ENCODE assay signal across 1 cellular context in the genomic region with DNA sequence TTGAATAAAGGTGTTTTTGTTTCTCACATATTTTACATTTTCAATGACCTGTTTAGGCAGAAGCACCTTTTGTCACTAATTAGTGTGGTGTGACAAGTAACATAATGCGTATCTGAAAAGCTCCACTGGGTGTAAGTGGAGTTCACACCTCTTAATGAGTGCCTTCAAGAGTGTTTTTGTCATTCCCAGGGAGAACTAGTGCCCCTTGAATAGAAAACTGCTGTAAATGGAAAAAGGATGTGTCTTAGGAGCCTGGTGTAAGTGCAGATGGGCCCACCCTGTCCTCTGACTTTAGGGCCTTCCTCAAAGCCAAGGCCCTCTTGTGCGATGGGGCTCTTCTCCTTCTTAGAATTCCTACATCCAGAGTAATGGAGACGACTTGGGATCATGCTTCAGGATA.
TF ChIP-seq lines count a peak whose summit lies in the region.

No MANE protein-coding gene starts in this region.

TF ChIP-seq in WTC11, 78 proteins besides CTCF, POLR2A, EP300 and RAD21 (continued from another document):
- TF ChIP-seq USF2 (CRISPR knock-in tag; IDR thresholded peaks at IDR 0.05) (no peak), MXD4 (CRISPR knock-in tag; IDR thresholded peaks at IDR 0.05; ENCODE audit: borderline replicate concordance) (no peak), ZBTB21 (CRISPR knock-in tag; IDR thresholded peaks at IDR 0.05; ENCODE audit: borderline replicate concordance) (no peak), USF1 (CRISPR knock-in tag; IDR thresholded peaks at IDR 0.05) (no peak), ZNF671 (CRISPR knock-in tag; IDR thresholded peaks at IDR 0.05) (no peak), FOXK1 (CRISPR knock-in tag; IDR thresholded peaks at IDR 0.05) (no peak), OVOL2 (CRISPR knock-in tag; IDR thresholded peaks at IDR 0.05; ENCODE audit: borderline replicate concordance) (no peak), CREB1 (CRISPR knock-in tag; IDR thresholded peaks at IDR 0.05) (no peak), ZNF423 (CRISPR knock-in tag; IDR thresholded peaks at IDR 0.05) (no peak), GABPB1 (CRISPR knock-in tag; IDR thresholded peaks at IDR 0.05) (no peak)
- TF ChIP-seq, protein P1, sequence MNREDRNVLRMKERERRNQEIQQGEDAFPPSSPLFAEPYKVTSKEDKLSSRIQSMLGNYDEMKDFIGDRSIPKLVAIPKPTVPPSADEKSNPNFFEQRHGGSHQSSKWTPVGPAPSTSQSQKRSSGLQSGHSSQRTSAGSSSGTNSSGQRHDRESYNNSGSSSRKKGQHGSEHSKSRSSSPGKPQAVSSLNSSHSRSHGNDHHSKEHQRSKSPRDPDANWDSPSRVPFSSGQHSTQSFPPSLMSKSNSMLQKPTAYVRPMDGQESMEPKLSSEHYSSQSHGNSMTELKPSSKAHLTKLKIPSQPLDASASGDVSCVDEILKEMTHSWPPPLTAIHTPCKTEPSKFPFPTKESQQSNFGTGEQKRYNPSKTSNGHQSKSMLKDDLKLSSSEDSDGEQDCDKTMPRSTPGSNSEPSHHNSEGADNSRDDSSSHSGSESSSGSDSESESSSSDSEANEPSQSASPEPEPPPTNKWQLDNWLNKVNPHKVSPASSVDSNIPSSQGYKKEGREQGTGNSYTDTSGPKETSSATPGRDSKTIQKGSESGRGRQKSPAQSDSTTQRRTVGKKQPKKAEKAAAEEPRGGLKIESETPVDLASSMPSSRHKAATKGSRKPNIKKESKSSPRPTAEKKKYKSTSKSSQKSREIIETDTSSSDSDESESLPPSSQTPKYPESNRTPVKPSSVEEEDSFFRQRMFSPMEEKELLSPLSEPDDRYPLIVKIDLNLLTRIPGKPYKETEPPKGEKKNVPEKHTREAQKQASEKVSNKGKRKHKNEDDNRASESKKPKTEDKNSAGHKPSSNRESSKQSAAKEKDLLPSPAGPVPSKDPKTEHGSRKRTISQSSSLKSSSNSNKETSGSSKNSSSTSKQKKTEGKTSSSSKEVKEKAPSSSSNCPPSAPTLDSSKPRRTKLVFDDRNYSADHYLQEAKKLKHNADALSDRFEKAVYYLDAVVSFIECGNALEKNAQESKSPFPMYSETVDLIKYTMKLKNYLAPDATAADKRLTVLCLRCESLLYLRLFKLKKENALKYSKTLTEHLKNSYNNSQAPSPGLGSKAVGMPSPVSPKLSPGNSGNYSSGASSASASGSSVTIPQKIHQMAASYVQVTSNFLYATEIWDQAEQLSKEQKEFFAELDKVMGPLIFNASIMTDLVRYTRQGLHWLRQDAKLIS (CRISPR knock-in tag; IDR thresholded peaks at IDR 0.05; ENCODE audit: borderline replicate concordance) = no peak
- TF ChIP-seq, protein P2, sequence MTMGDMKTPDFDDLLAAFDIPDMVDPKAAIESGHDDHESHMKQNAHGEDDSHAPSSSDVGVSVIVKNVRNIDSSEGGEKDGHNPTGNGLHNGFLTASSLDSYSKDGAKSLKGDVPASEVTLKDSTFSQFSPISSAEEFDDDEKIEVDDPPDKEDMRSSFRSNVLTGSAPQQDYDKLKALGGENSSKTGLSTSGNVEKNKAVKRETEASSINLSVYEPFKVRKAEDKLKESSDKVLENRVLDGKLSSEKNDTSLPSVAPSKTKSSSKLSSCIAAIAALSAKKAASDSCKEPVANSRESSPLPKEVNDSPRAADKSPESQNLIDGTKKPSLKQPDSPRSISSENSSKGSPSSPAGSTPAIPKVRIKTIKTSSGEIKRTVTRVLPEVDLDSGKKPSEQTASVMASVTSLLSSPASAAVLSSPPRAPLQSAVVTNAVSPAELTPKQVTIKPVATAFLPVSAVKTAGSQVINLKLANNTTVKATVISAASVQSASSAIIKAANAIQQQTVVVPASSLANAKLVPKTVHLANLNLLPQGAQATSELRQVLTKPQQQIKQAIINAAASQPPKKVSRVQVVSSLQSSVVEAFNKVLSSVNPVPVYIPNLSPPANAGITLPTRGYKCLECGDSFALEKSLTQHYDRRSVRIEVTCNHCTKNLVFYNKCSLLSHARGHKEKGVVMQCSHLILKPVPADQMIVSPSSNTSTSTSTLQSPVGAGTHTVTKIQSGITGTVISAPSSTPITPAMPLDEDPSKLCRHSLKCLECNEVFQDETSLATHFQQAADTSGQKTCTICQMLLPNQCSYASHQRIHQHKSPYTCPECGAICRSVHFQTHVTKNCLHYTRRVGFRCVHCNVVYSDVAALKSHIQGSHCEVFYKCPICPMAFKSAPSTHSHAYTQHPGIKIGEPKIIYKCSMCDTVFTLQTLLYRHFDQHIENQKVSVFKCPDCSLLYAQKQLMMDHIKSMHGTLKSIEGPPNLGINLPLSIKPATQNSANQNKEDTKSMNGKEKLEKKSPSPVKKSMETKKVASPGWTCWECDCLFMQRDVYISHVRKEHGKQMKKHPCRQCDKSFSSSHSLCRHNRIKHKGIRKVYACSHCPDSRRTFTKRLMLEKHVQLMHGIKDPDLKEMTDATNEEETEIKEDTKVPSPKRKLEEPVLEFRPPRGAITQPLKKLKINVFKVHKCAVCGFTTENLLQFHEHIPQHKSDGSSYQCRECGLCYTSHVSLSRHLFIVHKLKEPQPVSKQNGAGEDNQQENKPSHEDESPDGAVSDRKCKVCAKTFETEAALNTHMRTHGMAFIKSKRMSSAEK (CRISPR knock-in tag; IDR thresholded peaks at IDR 0.05; ENCODE audit: borderline replicate concordance) = no peak
- TF ChIP-seq, protein P3, sequence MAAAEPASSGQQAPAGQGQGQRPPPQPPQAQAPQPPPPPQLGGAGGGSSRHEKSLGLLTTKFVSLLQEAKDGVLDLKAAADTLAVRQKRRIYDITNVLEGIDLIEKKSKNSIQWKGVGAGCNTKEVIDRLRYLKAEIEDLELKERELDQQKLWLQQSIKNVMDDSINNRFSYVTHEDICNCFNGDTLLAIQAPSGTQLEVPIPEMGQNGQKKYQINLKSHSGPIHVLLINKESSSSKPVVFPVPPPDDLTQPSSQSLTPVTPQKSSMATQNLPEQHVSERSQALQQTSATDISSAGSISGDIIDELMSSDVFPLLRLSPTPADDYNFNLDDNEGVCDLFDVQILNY (CRISPR knock-in tag; IDR thresholded peaks at IDR 0.05) = no peak
- TF ChIP-seq, protein P4, sequence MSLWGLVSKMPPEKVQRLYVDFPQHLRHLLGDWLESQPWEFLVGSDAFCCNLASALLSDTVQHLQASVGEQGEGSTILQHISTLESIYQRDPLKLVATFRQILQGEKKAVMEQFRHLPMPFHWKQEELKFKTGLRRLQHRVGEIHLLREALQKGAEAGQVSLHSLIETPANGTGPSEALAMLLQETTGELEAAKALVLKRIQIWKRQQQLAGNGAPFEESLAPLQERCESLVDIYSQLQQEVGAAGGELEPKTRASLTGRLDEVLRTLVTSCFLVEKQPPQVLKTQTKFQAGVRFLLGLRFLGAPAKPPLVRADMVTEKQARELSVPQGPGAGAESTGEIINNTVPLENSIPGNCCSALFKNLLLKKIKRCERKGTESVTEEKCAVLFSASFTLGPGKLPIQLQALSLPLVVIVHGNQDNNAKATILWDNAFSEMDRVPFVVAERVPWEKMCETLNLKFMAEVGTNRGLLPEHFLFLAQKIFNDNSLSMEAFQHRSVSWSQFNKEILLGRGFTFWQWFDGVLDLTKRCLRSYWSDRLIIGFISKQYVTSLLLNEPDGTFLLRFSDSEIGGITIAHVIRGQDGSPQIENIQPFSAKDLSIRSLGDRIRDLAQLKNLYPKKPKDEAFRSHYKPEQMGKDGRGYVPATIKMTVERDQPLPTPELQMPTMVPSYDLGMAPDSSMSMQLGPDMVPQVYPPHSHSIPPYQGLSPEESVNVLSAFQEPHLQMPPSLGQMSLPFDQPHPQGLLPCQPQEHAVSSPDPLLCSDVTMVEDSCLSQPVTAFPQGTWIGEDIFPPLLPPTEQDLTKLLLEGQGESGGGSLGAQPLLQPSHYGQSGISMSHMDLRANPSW (CRISPR knock-in tag; conservative IDR thresholded peaks at IDR 0.05; ENCODE audit: low read depth) = no peak
- TF ChIP-seq, protein P5, sequence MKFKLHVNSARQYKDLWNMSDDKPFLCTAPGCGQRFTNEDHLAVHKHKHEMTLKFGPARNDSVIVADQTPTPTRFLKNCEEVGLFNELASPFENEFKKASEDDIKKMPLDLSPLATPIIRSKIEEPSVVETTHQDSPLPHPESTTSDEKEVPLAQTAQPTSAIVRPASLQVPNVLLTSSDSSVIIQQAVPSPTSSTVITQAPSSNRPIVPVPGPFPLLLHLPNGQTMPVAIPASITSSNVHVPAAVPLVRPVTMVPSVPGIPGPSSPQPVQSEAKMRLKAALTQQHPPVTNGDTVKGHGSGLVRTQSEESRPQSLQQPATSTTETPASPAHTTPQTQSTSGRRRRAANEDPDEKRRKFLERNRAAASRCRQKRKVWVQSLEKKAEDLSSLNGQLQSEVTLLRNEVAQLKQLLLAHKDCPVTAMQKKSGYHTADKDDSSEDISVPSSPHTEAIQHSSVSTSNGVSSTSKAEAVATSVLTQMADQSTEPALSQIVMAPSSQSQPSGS (CRISPR knock-in tag; IDR thresholded peaks at IDR 0.05; ENCODE audit: borderline replicate concordance, low read depth) = no peak
TF ChIP-seq in WTC11: peak in this region for 0.
